Comparison of ENCODE assay signal across 18 cellular contexts in the genomic region with DNA sequence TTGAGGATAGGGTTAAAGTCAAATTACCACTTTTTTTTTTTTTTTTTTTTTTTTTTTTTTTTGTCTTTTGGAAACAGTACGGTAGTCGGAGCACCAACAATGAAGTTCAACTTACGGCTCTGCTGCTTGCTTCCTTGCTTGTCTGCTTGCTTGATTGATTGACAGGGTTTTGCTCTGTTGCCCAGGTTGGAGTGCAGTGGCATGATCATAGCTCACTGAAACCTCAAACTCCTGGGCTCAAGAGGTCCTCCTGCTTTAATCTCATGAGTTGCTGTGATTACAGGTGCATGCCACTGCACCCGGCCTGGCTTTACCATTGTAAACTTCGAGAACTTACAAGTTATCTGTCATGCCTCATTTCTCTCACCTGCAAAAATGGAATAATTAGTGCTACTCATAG. TPM values are rescaled to one million over a fixed set of nuclear protein-coding genes. Genes with fewer than 3 reads are reported as not detected.
A peak's percentile ranks its signal among the peaks of the same experiment; 100 is the strongest.
DNase-seq lines count a peak whose midpoint lies in the region; ATAC-seq, FAIRE-seq and TF ChIP-seq lines count a peak whose summit lies in the region.
"Had no signal": no experiment of that assay in that cellular context is flagged by ENCODE, and none has a peak within 500 bp of the region (broad histone marks: within the 10 kb centered on the region; RNA-seq: fewer than 3 reads in every experiment).

No MANE protein-coding gene starts in this region.

- no peaks in the 10 kb centered on the region for H4K20me1 ChIP-seq in OCI-LY7 (ENCODE audit: insufficient read depth, low read length)

- peak overlapping the region; percentile 21; the same call in 1 of the 2 replicates for H2AFZ ChIP-seq in OCI-LY7 (ENCODE audit: low read length)

- intact Hi-C loops in OCI-LY7 (cut with micrococcal nuclease; ENCODE audit: unreplicated experiment) (loop anchor here (1.0 to 10.0 kb wide), 5 partner anchors 9 to 269 kb away; no protein-coding TSS in a partner anchor), lower lobe of right lung (cut with DNase I) (no loop called here)

- in situ Hi-C loops in KBM-7 (cut with MboI; ENCODE audit: low pct_unique_long_range_greater_than_20kb, low sequenced_read_pairs): no loop called here

- no peak for TF ChIP-seq POLR2A in GM12891 (IDR thresholded peaks at IDR 0.05; ENCODE audit: low read depth, low read length)
- no peak for TF ChIP-seq POLR2A in upper lobe of left lung (IDR thresholded peaks at IDR 0.05)

- peak; percentile 68 for FAIRE-seq in GM12891 (lab: Jason Lieb, UNC)
- FAIRE-seq: A549, H1, K562, RCC 7860 had no signal

- H3K4me1 ChIP-seq in OCI-LY7 (ENCODE audit: insufficient read depth, low read length, poor library complexity, severe bottlenecking) (peaks cover 71% of the 10 kb centered on the region), lower lobe of right lung (peaks cover 7% of the 10 kb centered on the region), upper lobe of left lung (peaks cover 14 to 25% (median 17%) of the 10 kb centered on the region in 4 donors)

- CTCF ChIA-PET in OCI-LY7 (lab: Charles Lee; ENCODE audit: unreplicated experiment): interaction anchor here (1.3 kb wide), 1 partner anchor 23 kb away, joined by 3 read pairs; no protein-coding TSS in a partner anchor

- TF ChIP-seq CTCF in OCI-LY7 (conservative IDR thresholded peaks at IDR 0.05; ENCODE audit: low read length) (no peak), lower lobe of right lung (IDR thresholded peaks at IDR 0.05) (no peak), upper lobe of left lung (IDR thresholded peaks at IDR 0.05) (no peak)

- H3K9me3 ChIP-seq in OCI-LY7 (ENCODE audit: low read length) (0 out of 2 replicates have a peak, but pooled peaks cover 4% of the 10 kb centered on the region), lower lobe of right lung (no peaks in the 10 kb centered on the region), upper lobe of left lung (no peaks in the 10 kb centered on the region)
- H3K9me3 ChIP-seq: A549 had no signal

- H3K36me3 ChIP-seq in OCI-LY7 (ENCODE audit: insufficient read depth, low read length) (peaks cover 41% of the 10 kb centered on the region), lower lobe of right lung (no peaks in the 10 kb centered on the region), upper lobe of left lung (peaks cover 0 to 5% (median 0%) of the 10 kb centered on the region in 4 donors)

- ATAC-seq in lower lobe of right lung: peak; percentile 75 to 82
- ATAC-seq in upper lobe of left lung (ENCODE audit: low FRiP score in 2 of 2): peak; percentile 12 to 78
- ATAC-seq: A549, K562, SK-N-SH treated with all-trans-retinoic acid at 6 μM for 48 hours had no signal

- no TSS peak for BruUV-seq in OCI-LY7 (replicated peaks; lab: Mats Ljungman, UMichigan)

- H3K27ac ChIP-seq in OCI-LY7 (ENCODE audit: low read depth, low read length, poor library complexity, severe bottlenecking) (peak overlapping the region; percentile 97), lower lobe of right lung (no peak overlapping the region), upper lobe of left lung (peak overlapping the region in 1 of 4 donors; percentile 44)
- H3K27ac ChIP-seq: A549 had no signal

- POLR2A ChIA-PET in OCI-LY7 (lab: Charles Lee): interaction anchor here (0.6 to 3.1 kb wide), 11 partner anchors 9 to 958 kb away, joined by 3 to 13 read pairs (median 5); no protein-coding TSS in a partner anchor

- no peak for DNase-seq in GM12891 (ENCODE audit: insufficient read length, low spot score)
- peak; percentile 90 for DNase-seq in OCI-LY7 (ENCODE audit: low spot score)
- no peak for DNase-seq in lower lobe of right lung
- DNase-seq in upper lobe of left lung: peak in 1 of 2 donors; percentile 88
- no peak for DNase-seq in NCI-H2029 treated with DMSO at 0.1 percent for 48 hours (lab: John Stamatoyannopoulos, UW)
- DNase-seq in activated naive CD4-positive, alpha-beta T cell treated with Interleukin-2 at 50 U/mL for 16 hours: no peak
- DNase-seq in KBM-7: no peak
- DNase-seq: Calu3, DMS79, NCI-H1436 treated with DMSO at 0.1 percent for 48 hours, NCI-H2081 treated with DMSO at 0.1 percent for 48 hours, NCI-H524, Right ventricle myocardium superior had no signal

- H3K4me3 ChIP-seq in OCI-LY7 (ENCODE audit: low read depth, low read length, poor library complexity, severe bottlenecking) (peak overlapping the region; percentile 58), lower lobe of right lung (no peak overlapping the region), upper lobe of left lung (no peak overlapping the region)
- H3K4me3 ChIP-seq: A549, K562 had no signal

- H3K79me2 ChIP-seq in OCI-LY7 (ENCODE audit: insufficient read depth, low read depth, low read length): peaks cover 84% of the 10 kb centered on the region

- no peaks in the 10 kb centered on the region for H3K27me3 ChIP-seq in lower lobe of right lung (ENCODE audit: low read depth)
- H3K27me3 ChIP-seq in upper lobe of left lung: no peaks in the 10 kb centered on the region

- TF ChIP-seq EP300 in upper lobe of left lung (IDR thresholded peaks at IDR 0.05): no peak

- peak overlapping the region; percentile 74 for H3K4me2 ChIP-seq in OCI-LY7 (ENCODE audit: low read length)
- H3K4me2 ChIP-seq: A549 had no signal

- 50 to 74% methylated on average over 5 of the region's 5 CpGs for WGBS in upper lobe of left lung, 2 donors

- H3K9me2 ChIP-seq in OCI-LY7 (ENCODE audit: insufficient read depth, low read length): no peaks in the 10 kb centered on the region

TF ChIP-seq in GM12891, 5 proteins besides CTCF, POLR2A, EP300 and RAD21:
- TF ChIP-seq SPI1 (IDR thresholded peaks at IDR 0.05; ENCODE audit: low read depth, low read length): no peak

RNA-seq across cellular contexts. Expression of a gene that starts 5.8 kb away (rescaled TPM):
- 48.9 TPM for polyA plus RNA-seq in GM12891 (2012; ENCODE audit: low read depth, missing spikeins)
- 168 and 197 TPM in 2 replicates for total RNA-seq in OCI-LY7 (2014; rRNA removed; shearing (Covaris generic))
- total RNA-seq in OCI-LY7 (2022) (130 and 144 TPM in 2 replicates), lower lobe of right lung (80.3 TPM), upper lobe of left lung (100 to 1,000 TPM in 2 of 6 donors, 10 to 100 TPM in 4; 51.8 to 199 (median 84.0) TPM)

RNA-seq across cellular contexts. Expression of a gene that starts 29.8 kb away (rescaled TPM):
- 108 TPM for polyA plus RNA-seq in GM12891 (2012; ENCODE audit: low read depth, missing spikeins)
- total RNA-seq in OCI-LY7 (2014; rRNA removed; shearing (Covaris generic)): 117 and 141 TPM in 2 replicates
- total RNA-seq in OCI-LY7 (2022) (120 and 137 TPM in 2 replicates), lower lobe of right lung (38.1 TPM), upper lobe of left lung (10 to 100 TPM; 17.5 to 80.3 (median 37.9) TPM)
